2 cellular contexts compared by ENCODE assay signal in the genomic region with DNA sequence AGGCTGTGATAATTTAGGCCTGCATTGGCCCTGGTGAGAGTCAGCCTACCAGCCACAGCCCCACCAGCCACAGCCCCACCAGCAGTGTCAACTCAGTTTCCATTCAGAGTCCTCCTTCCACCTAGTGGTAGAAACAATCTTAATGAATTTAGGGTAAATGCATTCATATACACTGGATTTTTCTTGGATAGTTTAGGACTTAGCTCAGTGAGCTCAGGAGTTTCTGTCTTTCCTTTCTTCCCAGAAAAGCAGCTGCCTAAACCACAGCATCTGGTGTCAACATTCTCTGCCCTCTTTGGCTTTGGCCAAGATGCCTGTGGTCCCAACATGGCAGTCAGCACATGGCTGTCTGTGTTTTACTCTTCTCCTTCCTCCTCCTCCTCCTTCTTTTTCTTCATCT.
TF ChIP-seq lines count a peak whose summit lies in the region.

No MANE protein-coding gene starts in this region.

TF ChIP-seq in SK-N-SH, 30 proteins besides CTCF, POLR2A, EP300 and RAD21 (continued from another document):
- TF ChIP-seq, protein P1, sequence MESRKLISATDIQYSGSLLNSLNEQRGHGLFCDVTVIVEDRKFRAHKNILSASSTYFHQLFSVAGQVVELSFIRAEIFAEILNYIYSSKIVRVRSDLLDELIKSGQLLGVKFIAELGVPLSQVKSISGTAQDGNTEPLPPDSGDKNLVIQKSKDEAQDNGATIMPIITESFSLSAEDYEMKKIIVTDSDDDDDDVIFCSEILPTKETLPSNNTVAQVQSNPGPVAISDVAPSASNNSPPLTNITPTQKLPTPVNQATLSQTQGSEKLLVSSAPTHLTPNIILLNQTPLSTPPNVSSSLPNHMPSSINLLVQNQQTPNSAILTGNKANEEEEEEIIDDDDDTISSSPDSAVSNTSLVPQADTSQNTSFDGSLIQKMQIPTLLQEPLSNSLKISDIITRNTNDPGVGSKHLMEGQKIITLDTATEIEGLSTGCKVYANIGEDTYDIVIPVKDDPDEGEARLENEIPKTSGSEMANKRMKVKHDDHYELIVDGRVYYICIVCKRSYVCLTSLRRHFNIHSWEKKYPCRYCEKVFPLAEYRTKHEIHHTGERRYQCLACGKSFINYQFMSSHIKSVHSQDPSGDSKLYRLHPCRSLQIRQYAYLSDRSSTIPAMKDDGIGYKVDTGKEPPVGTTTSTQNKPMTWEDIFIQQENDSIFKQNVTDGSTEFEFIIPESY (IDR thresholded peaks at IDR 0.05; ENCODE audit: borderline replicate concordance, low read depth): no peak
- TF ChIP-seq NFIC (IDR thresholded peaks at IDR 0.05; ENCODE audit: borderline replicate concordance): no peak
- no peak for TF ChIP-seq CHD2 (IDR thresholded peaks at IDR 0.05; ENCODE audit: low read length, partially characterized antibody)
- no peak for TF ChIP-seq RCOR1 (IDR thresholded peaks at IDR 0.05; ENCODE audit: low read length)
- TF ChIP-seq POLR2AphosphoS5 (IDR thresholded peaks at IDR 0.05; ENCODE audit: low read depth, low read length): no peak
- TF ChIP-seq, protein P2, sequence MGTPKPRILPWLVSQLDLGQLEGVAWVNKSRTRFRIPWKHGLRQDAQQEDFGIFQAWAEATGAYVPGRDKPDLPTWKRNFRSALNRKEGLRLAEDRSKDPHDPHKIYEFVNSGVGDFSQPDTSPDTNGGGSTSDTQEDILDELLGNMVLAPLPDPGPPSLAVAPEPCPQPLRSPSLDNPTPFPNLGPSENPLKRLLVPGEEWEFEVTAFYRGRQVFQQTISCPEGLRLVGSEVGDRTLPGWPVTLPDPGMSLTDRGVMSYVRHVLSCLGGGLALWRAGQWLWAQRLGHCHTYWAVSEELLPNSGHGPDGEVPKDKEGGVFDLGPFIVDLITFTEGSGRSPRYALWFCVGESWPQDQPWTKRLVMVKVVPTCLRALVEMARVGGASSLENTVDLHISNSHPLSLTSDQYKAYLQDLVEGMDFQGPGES (IDR thresholded peaks at IDR 0.05; ENCODE audit: low read depth, low read length): no peak
- no peak for TF ChIP-seq TCF12 (IDR thresholded peaks at IDR 0.05)
- TF ChIP-seq SMC3 (IDR thresholded peaks at IDR 0.05; ENCODE audit: low read depth, low read length): no peak

TF ChIP-seq in SK-N-SH treated with all-trans-retinoic acid at 6 μM for 48 hours, 23 proteins besides CTCF, POLR2A, EP300 and RAD21 (continued from another document):
- TF ChIP-seq, protein P3, sequence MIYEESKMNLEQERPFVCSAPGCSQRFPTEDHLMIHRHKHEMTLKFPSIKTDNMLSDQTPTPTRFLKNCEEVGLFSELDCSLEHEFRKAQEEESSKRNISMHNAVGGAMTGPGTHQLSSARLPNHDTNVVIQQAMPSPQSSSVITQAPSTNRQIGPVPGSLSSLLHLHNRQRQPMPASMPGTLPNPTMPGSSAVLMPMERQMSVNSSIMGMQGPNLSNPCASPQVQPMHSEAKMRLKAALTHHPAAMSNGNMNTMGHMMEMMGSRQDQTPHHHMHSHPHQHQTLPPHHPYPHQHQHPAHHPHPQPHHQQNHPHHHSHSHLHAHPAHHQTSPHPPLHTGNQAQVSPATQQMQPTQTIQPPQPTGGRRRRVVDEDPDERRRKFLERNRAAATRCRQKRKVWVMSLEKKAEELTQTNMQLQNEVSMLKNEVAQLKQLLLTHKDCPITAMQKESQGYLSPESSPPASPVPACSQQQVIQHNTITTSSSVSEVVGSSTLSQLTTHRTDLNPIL (CRISPR knock-in tag; IDR thresholded peaks at IDR 0.05; ENCODE audit: low read depth): no peak
- TF ChIP-seq ZFP3 (CRISPR knock-in tag; IDR thresholded peaks at IDR 0.05): no peak
